In genomic region chr2:216502776-216503629, GRCh38 we compare ENCODE assay signal across 12 cellular contexts. TPM values are rescaled to one million over a fixed set of nuclear protein-coding genes. Genes with fewer than 3 reads are reported as not detected.
A peak's percentile ranks its signal among the peaks of the same experiment; 100 is the strongest.
DNase-seq lines count a peak whose midpoint lies in the region; ATAC-seq and TF ChIP-seq lines count a peak whose summit lies in the region.
"Had no signal": no experiment of that assay in that cellular context is flagged by ENCODE, and none has a peak within 500 bp of the region (broad histone marks: within the 10 kb centered on the region; RNA-seq: fewer than 3 reads in every experiment).

No MANE protein-coding gene starts in this region.

- intact Hi-C loops in activated T-helper 2 cell treated with anti-CD3 and anti-CD28 coated beads, Interferon-gamma antibody, Interleukin-2, Interleukin-4, amounts not matched to agents 10 μg/mL and 5 μg/mL and 100 μg/mL, durations not matched to agents 14 hours and 24 hours and 36 hours (cut with micrococcal nuclease), result loop anchor here (10.0 kb wide), 1 partner anchor 722 kb away; no protein-coding TSS in a partner anchor

- H3K4me3 Mint-ChIP-seq in activated T-cell treated with anti-CD3 and anti-CD28 coated beads, Interleukin-2, amount 50 U/mL, for 72 hours, result peak overlapping the region in 1 of 2 donors; percentile 19
- peak overlapping the region; percentile 68 for H3K4me3 Mint-ChIP-seq in activated T-helper 2 cell treated with anti-CD3 and anti-CD28 coated beads, Interferon-gamma antibody, Interleukin-2, Interleukin-4, amounts not matched to agents 10 μg/mL and 5 μg/mL and 100 μg/mL, durations not matched to agents 14 hours and 24 hours and 36 hours (ENCODE audit: low read depth)
- H3K4me3 Mint-ChIP-seq in progenitor cell of endocrine pancreas (ENCODE audit: low read depth), result no peak overlapping the region

- peaks cover 33 to 64% of the 10 kb centered on the region in 2 donors for H3K36me3 Mint-ChIP-seq in activated T-cell treated with anti-CD3 and anti-CD28 coated beads, Interleukin-2, amount 50 U/mL, for 72 hours (ENCODE audit: insufficient read depth in 2 of 2)
- peaks cover 89% of the 10 kb centered on the region for H3K36me3 Mint-ChIP-seq in activated T-helper 2 cell treated with anti-CD3 and anti-CD28 coated beads, Interferon-gamma antibody, Interleukin-2, Interleukin-4, amounts not matched to agents 10 μg/mL and 5 μg/mL and 100 μg/mL, durations not matched to agents 14 hours and 24 hours and 36 hours (ENCODE audit: low read depth)
- peaks cover 46% of the 10 kb centered on the region for H3K36me3 Mint-ChIP-seq in progenitor cell of endocrine pancreas (ENCODE audit: insufficient read depth)

- peak overlapping the region; percentile 61 for H3K27ac Mint-ChIP-seq in activated T-cell treated with anti-CD3 and anti-CD28 coated beads, Interleukin-2, amount 50 U/mL, for 72 hours
- peak overlapping the region; percentile 60 for H3K27ac Mint-ChIP-seq in activated T-helper 2 cell treated with anti-CD3 and anti-CD28 coated beads, Interferon-gamma antibody, Interleukin-2, Interleukin-4, amounts not matched to agents 10 μg/mL and 5 μg/mL and 100 μg/mL, durations not matched to agents 14 hours and 24 hours and 36 hours
- peak overlapping the region; percentile 35 for H3K27ac Mint-ChIP-seq in progenitor cell of endocrine pancreas
- H3K27ac Mint-ChIP-seq: activated naive CD8-positive, alpha-beta T cell treated with anti-CD3 and anti-CD28 coated beads, Interleukin-2, amount 10 ng/mL, durations not matched to agents 7 days and 5 days had no signal

- H3K4me1 Mint-ChIP-seq in activated T-cell treated with anti-CD3 and anti-CD28 coated beads, Interleukin-2, amount 50 U/mL, for 72 hours (ENCODE audit: low read depth), result peaks cover 58% of the 10 kb centered on the region
- peaks cover 48% of the 10 kb centered on the region for H3K4me1 Mint-ChIP-seq in activated T-helper 2 cell treated with anti-CD3 and anti-CD28 coated beads, Interferon-gamma antibody, Interleukin-2, Interleukin-4, amounts not matched to agents 10 μg/mL and 5 μg/mL and 100 μg/mL, durations not matched to agents 14 hours and 24 hours and 36 hours (ENCODE audit: low read depth)
- H3K4me1 Mint-ChIP-seq in progenitor cell of endocrine pancreas (ENCODE audit: low read depth), result peaks cover 34% of the 10 kb centered on the region

- DNase-seq in activated T-cell treated with anti-CD3 and anti-CD28 coated beads, Interleukin-2, amount 50 U/mL, for 72 hours, result no peak
- DNase-seq in activated T-cell treated with anti-CD3 and anti-CD28 coated beads for 4 hours, result no peak
- DNase-seq in HFF-Myc (ENCODE audit: extremely low read depth, low read depth), result no peak
- no peak for DNase-seq in activated T-helper 2 cell treated with anti-CD3 and anti-CD28 coated beads, Interferon-gamma antibody, Interleukin-2, Interleukin-4, amounts not matched to agents 10 μg/mL and 5 μg/mL and 100 μg/mL, durations not matched to agents 14 hours and 24 hours and 36 hours (ENCODE audit: low spot score)
- no peak for DNase-seq in progenitor cell of endocrine pancreas (ENCODE audit: low spot score, unreplicated experiment)
- no peak for DNase-seq in NCI-H526 (lab: John Stamatoyannopoulos, UW)
- no peak for DNase-seq in HCEC 1CT
- no peak for DNase-seq in SK-N-DZ (ENCODE audit: low spot score)
- DNase-seq: activated CD4-positive, alpha-beta T cell treated with anti-CD3 and anti-CD28 coated beads for 4 hours; activated naive CD8-positive, alpha-beta T cell treated with anti-CD3 and anti-CD28 coated beads, Interleukin-2, amount 10 ng/mL, durations not matched to agents 7 days and 5 days; kidney glomerular epithelial cell had no signal

- H3K27me3 Mint-ChIP-seq in activated T-cell treated with anti-CD3 and anti-CD28 coated beads, Interleukin-2, amount 50 U/mL, for 72 hours (ENCODE audit: low read depth), result no peaks in the 10 kb centered on the region
- H3K27me3 Mint-ChIP-seq in activated T-helper 2 cell treated with anti-CD3 and anti-CD28 coated beads, Interferon-gamma antibody, Interleukin-2, Interleukin-4, amounts not matched to agents 10 μg/mL and 5 μg/mL and 100 μg/mL, durations not matched to agents 14 hours and 24 hours and 36 hours (ENCODE audit: low read depth), result no peaks in the 10 kb centered on the region
- H3K27me3 Mint-ChIP-seq in progenitor cell of endocrine pancreas, result no peaks in the 10 kb centered on the region
- H3K27me3 Mint-ChIP-seq: activated naive CD8-positive, alpha-beta T cell treated with anti-CD3 and anti-CD28 coated beads, Interleukin-2, amount 10 ng/mL, durations not matched to agents 7 days and 5 days had no signal

- H3K9me3 Mint-ChIP-seq in activated T-cell treated with anti-CD3 and anti-CD28 coated beads, Interleukin-2, amount 50 U/mL, for 72 hours, result no peaks in the 10 kb centered on the region
- H3K9me3 Mint-ChIP-seq in activated T-helper 2 cell treated with anti-CD3 and anti-CD28 coated beads, Interferon-gamma antibody, Interleukin-2, Interleukin-4, amounts not matched to agents 10 μg/mL and 5 μg/mL and 100 μg/mL, durations not matched to agents 14 hours and 24 hours and 36 hours, result no peaks in the 10 kb centered on the region
- no peaks in the 10 kb centered on the region for H3K9me3 Mint-ChIP-seq in progenitor cell of endocrine pancreas (ENCODE audit: low read depth)
- H3K9me3 Mint-ChIP-seq: activated naive CD8-positive, alpha-beta T cell treated with anti-CD3 and anti-CD28 coated beads, Interleukin-2, amount 10 ng/mL, durations not matched to agents 7 days and 5 days had no signal

- TF ChIP-seq CTCF in HFF-Myc (IDR thresholded peaks at IDR 0.05; ENCODE audit: low read depth, low read length, missing control alignments) (no peak), progenitor cell of endocrine pancreas (IDR thresholded peaks at IDR 0.05; ENCODE audit: unreplicated experiment) (no peak)

- H3K4me3 ChIP-seq in HFF-Myc (replicated peaks; ENCODE audit: low read depth, low read length), result 0 out of 2 replicates have a peak overlapping the region, but pooled peaks have one; percentile 2
- H3K4me3 ChIP-seq: vagina had no signal

- ATAC-seq in activated T-cell treated with anti-CD3 and anti-CD28 coated beads, Interleukin-2, amount 50 U/mL, for 72 hours (replicated peaks in 1 of 2), result no peak

RNA-seq across cellular contexts. Expression of gene RPL37A, which starts 4.4 kb away (rescaled TPM):
- 1,000 to 10,000 TPM; 3,626 to 3,861 TPM for total RNA-seq in activated T-cell treated with anti-CD3 and anti-CD28 coated beads, Interleukin-2, amount 50 U/mL, for 72 hours
- 3,117 and 3,296 TPM in 2 replicates for total RNA-seq in activated T-helper 2 cell treated with anti-CD3 and anti-CD28 coated beads, Interferon-gamma antibody, Interleukin-2, Interleukin-4, amounts not matched to agents 10 μg/mL and 5 μg/mL and 100 μg/mL, durations not matched to agents 14 hours and 24 hours and 36 hours
- total RNA-seq in progenitor cell of endocrine pancreas, result 2,606 and 2,721 TPM in 2 replicates
- 1,479 and 2,334 TPM in 2 replicates for polyA plus RNA-seq in SK-N-DZ (2014; cell fraction: cytosol; rRNA removed)
- polyA plus RNA-seq in SK-N-DZ (2014; cell fraction: nucleus; rRNA removed), result 1,480 and 2,118 TPM in 2 replicates
